Comparison of ENCODE assay signal across 13 cellular contexts in the genomic region with DNA sequence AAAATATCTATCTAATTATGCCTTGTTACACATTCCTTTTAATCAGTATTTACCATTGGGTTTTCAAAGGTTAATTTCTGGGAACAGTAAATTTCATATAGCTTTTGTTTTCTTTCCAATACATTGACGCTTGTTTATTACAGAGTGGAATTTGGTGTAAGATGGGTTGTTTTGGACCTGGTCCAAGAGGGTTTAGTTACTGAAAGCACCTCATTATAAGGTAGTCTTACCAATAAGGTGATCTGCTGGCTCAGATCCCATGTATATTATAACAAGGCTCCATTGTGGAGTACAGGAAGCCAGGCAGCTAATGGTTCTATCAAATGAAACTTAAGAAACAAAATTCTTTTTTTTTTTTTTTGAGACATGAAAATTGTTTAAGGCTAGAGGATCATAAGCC.
DNase-seq lines count a peak whose midpoint lies in the region; ATAC-seq lines count a peak whose summit lies in the region.
"Had no signal": no experiment of that assay in that cellular context is flagged by ENCODE, and none has a peak within 500 bp of the region (broad histone marks: within the 10 kb centered on the region; RNA-seq: fewer than 3 reads in every experiment).

No MANE protein-coding gene starts in this region.

- ATAC-seq in HG02938 (IDR thresholded peaks at IDR 0.05; ENCODE audit: unreplicated experiment) (no peak), HG03097 (IDR thresholded peaks at IDR 0.05; ENCODE audit: low FRiP score, unreplicated experiment) (no peak)
- ATAC-seq: CD8-positive, alpha-beta T cell had no signal

- DNase-seq in NCI-H2196 (lab: John Stamatoyannopoulos, UW; ENCODE audit: unreplicated experiment) = peak; percentile 20
- DNase-seq in NCI-H2196 treated with DMSO at 0.1 percent for 48 hours (lab: John Stamatoyannopoulos, UW; ENCODE audit: unreplicated experiment) = no peak
- peak; percentile 70 for DNase-seq in NCI-H1105 treated with DMSO at 0.1 percent for 48 hours (lab: John Stamatoyannopoulos, UW)
- peak; percentile 25 for DNase-seq in NCI-H2171 (lab: John Stamatoyannopoulos, UW)
- DNase-seq in SK-MEL-5 (ENCODE audit: low read depth, low spot score) = peak; percentile 44
- no peak for DNase-seq in NCI-H2107 (lab: John Stamatoyannopoulos, UW)
- DNase-seq: CD8-positive, alpha-beta T cell; MG63; NCI-H1417 treated with DMSO at 0.1 percent for 48 hours; NCI-H526; PC-9 had no signal

- in situ Hi-C loops in SK-MEL-5 (cut with HindIII; ENCODE audit: low pct_unique_long_range_greater_than_20kb, low sequenced_read_pairs) = no loop called here

Comparison
In these comparisons a context has a peak if more than half of its experiments do, and no peak if none do; other contexts are left out.
1. DNase-seq: peak in NCI-H2196 (single experiment), NCI-H1105 treated with DMSO at 0.1 percent for 48 hours (single experiment), NCI-H2171 (single experiment) and SK-MEL-5 (single experiment); none in NCI-H2196 treated with DMSO at 0.1 percent for 48 hours (single experiment) and NCI-H2107 (single experiment).